16 cellular contexts compared by ENCODE assay signal in the genomic region with DNA sequence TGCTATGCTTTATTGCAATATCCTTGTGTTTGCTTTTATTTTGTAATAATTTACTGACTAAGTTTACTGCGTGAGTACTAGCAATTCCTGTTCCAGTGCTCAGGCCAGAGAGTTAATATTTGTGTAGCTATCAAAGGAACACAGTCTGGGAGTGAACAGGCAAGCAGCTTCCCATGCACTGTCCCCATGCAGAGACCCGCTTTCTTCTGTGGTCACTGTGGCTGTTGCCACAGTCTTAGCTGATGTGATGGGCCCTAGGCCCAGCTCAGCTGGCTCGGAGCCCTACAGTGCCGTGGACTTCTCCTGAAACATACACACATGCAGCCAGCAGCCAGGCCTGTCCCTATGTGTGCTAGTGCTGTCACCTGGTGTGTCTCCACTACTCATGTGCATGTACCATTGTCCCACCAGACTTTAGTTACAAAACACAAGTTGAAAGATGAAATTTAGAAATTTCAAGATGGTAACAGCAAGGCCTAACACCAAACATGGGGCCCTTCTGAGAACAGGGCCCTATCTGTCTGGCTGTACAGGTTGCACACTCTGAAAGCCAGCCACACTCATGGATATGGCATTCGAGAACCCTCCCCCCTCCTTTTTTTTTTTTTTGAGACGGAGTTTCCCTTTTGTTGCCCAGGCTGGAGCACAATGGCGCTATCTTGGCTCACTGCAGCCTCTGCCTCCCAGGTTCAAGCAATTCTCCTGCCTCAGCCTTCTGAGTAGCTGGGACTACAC. TPM values are rescaled to one million over a fixed set of nuclear protein-coding genes. Genes with fewer than 3 reads are reported as not detected.
DNase-seq lines count a peak whose midpoint lies in the region; ATAC-seq and TF ChIP-seq lines count a peak whose summit lies in the region.
"Had no signal": no experiment of that assay in that cellular context is flagged by ENCODE, and none has a peak within 500 bp of the region (broad histone marks: within the 10 kb centered on the region; RNA-seq: fewer than 3 reads in every experiment).

No MANE protein-coding gene starts in this region.

- intact Hi-C loops in body of pancreas (cut with DNase I) (no loop called here), lower lobe of right lung (cut with DNase I) (no loop called here), stomach (cut with DNase I; ENCODE audit: low total_unique reads) (no loop called here)

- TF ChIP-seq CTCF in C4-2B (conservative IDR thresholded peaks at IDR 0.05) (no peak), body of pancreas (IDR thresholded peaks at IDR 0.05) (no peak), lower lobe of right lung (IDR thresholded peaks at IDR 0.05) (no peak), stomach (IDR thresholded peaks at IDR 0.05) (no peak)

- H3K27ac ChIP-seq in C4-2B = peak overlapping the region; percentile 58
- H3K27ac ChIP-seq in body of pancreas = peak overlapping the region; percentile 17 to 68 (median 52)
- no peak overlapping the region for H3K27ac ChIP-seq in lower lobe of right lung
- peak overlapping the region; percentile 0 to 52 (median 47) for H3K27ac ChIP-seq in stomach

- WGBS in body of pancreas, 2 donors = 40 to 52% methylated on average over 7 of the region's 7 CpGs
- 40 to 66% (median 58%) methylated on average over 7 of the region's 7 CpGs for WGBS in stomach, 5 donors

- peak; percentile 53 to 88 (median 76) for DNase-seq in body of pancreas
- DNase-seq in lower lobe of right lung = no peak
- DNase-seq in stomach = peak; percentile 77
- no peak for DNase-seq in hepatic stellate cell (ENCODE audit: low spot score)
- DNase-seq in occipital lobe (lab: John Stamatoyannopoulos, UW) = no peak
- DNase-seq in NCI-H1694 treated with DMSO at 0.1 percent for 48 hours (lab: John Stamatoyannopoulos, UW) = no peak
- DNase-seq: AML-193, DMS79, NCI-H1105, NCI-H2081 treated with DMSO at 0.1 percent for 48 hours, NCI-H510A, NCI-H82, OCI-M1, RPMI8226, SHP77 treated with DMSO at 0.1 percent for 48 hours had no signal

- H3K9me3 ChIP-seq in body of pancreas (no peaks in the 10 kb centered on the region), lower lobe of right lung (no peaks in the 10 kb centered on the region), stomach (no peaks in the 10 kb centered on the region)

- no peaks in the 10 kb centered on the region for H3K27me3 ChIP-seq in body of pancreas
- no peaks in the 10 kb centered on the region for H3K27me3 ChIP-seq in lower lobe of right lung (ENCODE audit: low read depth)
- no peaks in the 10 kb centered on the region for H3K27me3 ChIP-seq in stomach

- H3K4me1 ChIP-seq in body of pancreas (peaks cover 26% of the 10 kb centered on the region), lower lobe of right lung (no peaks in the 10 kb centered on the region), stomach (peaks cover 6 to 13% (median 7%) of the 10 kb centered on the region in 4 donors)

- peak; percentile 90 for ATAC-seq in body of pancreas
- peak; percentile 49 to 88 for ATAC-seq in lower lobe of right lung

- no peak for TF ChIP-seq EP300 in stomach (IDR thresholded peaks at IDR 0.05)

- H3K4me3 ChIP-seq in body of pancreas = no peak overlapping the region
- H3K4me3 ChIP-seq in lower lobe of right lung = no peak overlapping the region
- no peak overlapping the region for H3K4me3 ChIP-seq in stomach

- no peak for TF ChIP-seq POLR2A in body of pancreas (IDR thresholded peaks at IDR 0.05)
- TF ChIP-seq POLR2A in stomach (IDR thresholded peaks at IDR 0.05) = no peak

- no peaks in the 10 kb centered on the region for H3K36me3 ChIP-seq in body of pancreas (replicated peaks in 1 of 2; ENCODE audit: insufficient read depth in 1 of 2, low read depth in 2 of 2)
- no peaks in the 10 kb centered on the region for H3K36me3 ChIP-seq in lower lobe of right lung
- no peaks in the 10 kb centered on the region for H3K36me3 ChIP-seq in stomach

RNA-seq across cellular contexts. Expression of gene SCUBE2, which starts 12.3 kb away (rescaled TPM):
- 10 to 100 TPM in 1 of 2 donors, 1 to 10 TPM in 1; 6.6 to 40.0 TPM for total RNA-seq in body of pancreas
- total RNA-seq in lower lobe of right lung = 7.1 TPM
- 10 to 100 TPM in 4 of 5 donors, 1 to 10 TPM in 1; 1.7 to 29.8 (median 26.6) TPM for total RNA-seq in stomach
- 10 to 100 TPM; 10.6 to 37.1 (median 14.7) TPM for polyA plus RNA-seq in stomach
- total RNA-seq in occipital lobe = 4.7 TPM

Comparison
In these comparisons a context has a peak if more than half of its experiments do, and no peak if none do; other contexts are left out.
1. DNase-seq: peak in body of pancreas (4 of 4) and stomach (single experiment); none in lower lobe of right lung (single experiment), hepatic stellate cell (single experiment), occipital lobe (single experiment) and NCI-H1694 treated with DMSO at 0.1 percent for 48 hours (single experiment).